24 cellular contexts compared by ENCODE assay signal in the genomic region with DNA sequence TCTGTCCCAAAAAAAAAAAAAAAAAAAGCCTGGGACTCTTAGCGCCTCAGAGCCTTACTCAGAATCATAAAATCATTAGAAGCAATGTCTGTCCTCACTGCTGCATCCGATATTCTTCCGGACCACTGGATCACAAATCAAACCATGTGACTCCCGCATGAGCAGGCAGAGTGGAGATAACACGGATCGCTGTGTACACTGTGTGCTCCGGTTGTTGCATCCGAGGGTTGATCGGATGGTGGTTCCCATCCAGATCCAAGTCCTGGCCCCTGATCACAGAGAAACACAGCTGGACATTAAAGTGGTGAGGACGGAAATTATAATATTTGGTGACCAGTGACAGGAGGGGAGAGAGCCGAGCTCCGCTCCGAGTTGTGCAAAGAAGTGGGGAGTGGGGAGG. TPM values are rescaled to one million over a fixed set of nuclear protein-coding genes. Genes with fewer than 3 reads are reported as not detected.
DNase-seq lines count a peak whose midpoint lies in the region; ATAC-seq and TF ChIP-seq lines count a peak whose summit lies in the region.
"Had no signal": no experiment of that assay in that cellular context is flagged by ENCODE, and none has a peak within 500 bp of the region (broad histone marks: within the 10 kb centered on the region; RNA-seq: fewer than 3 reads in every experiment).

No MANE protein-coding gene starts in this region.

- H3K36me3 Mint-ChIP-seq in H9 (ENCODE audit: insufficient read depth in 1 of 3, low read depth in 3 of 3) (peaks cover 0 to 10% (median 9%) of the 10 kb centered on the region in 3 experiments; a peak in 4 of 7 replicates), WTC11 (peaks cover 6% of the 10 kb centered on the region)
- H3K36me3 Mint-ChIP-seq: neural progenitor cell had no signal

- intact Hi-C loops in heart left ventricle (cut with DNase I) (no loop called here), ovary (cut with DNase I) (no loop called here), left lung (cut with DNase I) (no loop called here)

- H2BK5ac ChIP-seq in H9 (ENCODE audit: insufficient read length, low read length), result no peak overlapping the region

- H3K9me3 ChIP-seq in H9 (ENCODE audit: control insufficient read depth, low read depth, low read length) (no peaks in the 10 kb centered on the region), heart left ventricle (no peaks in the 10 kb centered on the region), ovary (no peaks in the 10 kb centered on the region), left lung (no peaks in the 10 kb centered on the region)
- H3K9me3 ChIP-seq: esophagus squamous epithelium, mucosa of descending colon, psoas muscle, transverse colon had no signal

- H2BK15ac ChIP-seq in H9 (ENCODE audit: low read depth, low read length), result no peak overlapping the region

- H3K4me3 ChIP-seq in heart left ventricle (no peak overlapping the region), ovary (no peak overlapping the region), left lung (no peak overlapping the region)
- H3K4me3 ChIP-seq: esophagus squamous epithelium, mucosa of descending colon, neural progenitor cell, psoas muscle, smooth muscle cell, transverse colon had no signal

- H2BK20ac ChIP-seq in H9 (ENCODE audit: low read depth, low read length, poor library complexity, severe bottlenecking), result no peak overlapping the region

- no peak overlapping the region for H4K8ac ChIP-seq in H9 (replicated peaks; ENCODE audit: insufficient read length, low read depth, low read length)

- no peak overlapping the region; a peak in 1 of 5 replicates for H3K4me3 Mint-ChIP-seq in H9
- H3K4me3 Mint-ChIP-seq in WTC11, result no peak overlapping the region
- H3K4me3 Mint-ChIP-seq: stimulated activated naive CD8-positive, alpha-beta T cell treated with anti-CD3 and anti-CD28 coated beads, Interleukin-15, amount 100 ng/mL, for 72 hours had no signal

- H3K27ac ChIP-seq in H9 (ENCODE audit: insufficient read length, low read depth, low read length) (no peak overlapping the region), heart left ventricle (peak overlapping the region in 10 of 12 donors; percentile 6 to 88 (median 60)), ovary (peak overlapping the region; percentile 28 to 36), left lung (no peak overlapping the region)
- H3K27ac ChIP-seq: esophagus squamous epithelium, neural progenitor cell, psoas muscle, transverse colon had no signal

- no peaks in the 10 kb centered on the region for H3K23me2 ChIP-seq in H9 (ENCODE audit: insufficient read length, low read depth, low read length, poor library complexity, severe bottlenecking)

- H3K4me1 ChIP-seq in H9 (ENCODE audit: insufficient read depth, low read length) (no peaks in the 10 kb centered on the region), heart left ventricle (peaks cover 4 to 74% (median 38%) of the 10 kb centered on the region in 12 donors), ovary (ENCODE audit: insufficient read depth) (peaks cover 18% of the 10 kb centered on the region), left lung (peaks cover 5 to 29% of the 10 kb centered on the region in 2 donors)
- H3K4me1 ChIP-seq: neural progenitor cell had no signal

- H3K27me3 Mint-ChIP-seq in H9 (ENCODE audit: low read depth) (no peaks in the 10 kb centered on the region), WTC11 (ENCODE audit: low read depth) (no peaks in the 10 kb centered on the region)
- H3K27me3 Mint-ChIP-seq: stimulated activated naive CD8-positive, alpha-beta T cell treated with anti-CD3 and anti-CD28 coated beads, Interleukin-15, amount 100 ng/mL, for 72 hours had no signal

- H3K4me1 Mint-ChIP-seq in H9 (peaks cover 10 to 22% of the 10 kb centered on the region in 2 experiments), WTC11 (peaks cover 23% of the 10 kb centered on the region)

- no peak overlapping the region for H3K9ac ChIP-seq in H9 (ENCODE audit: extremely low read depth, insufficient read length, low read length)
- H3K9ac ChIP-seq: neural progenitor cell had no signal

- no peak overlapping the region for H4K91ac ChIP-seq in H9 (ENCODE audit: insufficient read length, low read depth, low read length)

- no peak overlapping the region for H3K23ac ChIP-seq in H9 (ENCODE audit: insufficient read length, low read depth, low read length)

- TF ChIP-seq POLR2A in heart left ventricle (IDR thresholded peaks at IDR 0.05) (no peak), ovary (IDR thresholded peaks at IDR 0.05) (no peak)

- H3K4ac ChIP-seq in H9 (ENCODE audit: low read depth, low read length), result no peak overlapping the region

- no peak overlapping the region for H3T11ph ChIP-seq in H9 (ENCODE audit: low read length)

- POLR2A ChIA-PET in WTC11 (lab: Charles Lee), result no interaction called here

- H4K20me1 ChIP-seq in H9 (ENCODE audit: control insufficient read depth, insufficient read depth, insufficient read length), result no peaks in the 10 kb centered on the region

- no peak overlapping the region for H3K56ac ChIP-seq in H9 (ENCODE audit: insufficient read length, low read depth, low read length)

- no peak overlapping the region for H2AK5ac ChIP-seq in H9 (ENCODE audit: insufficient read length, low read length)

- no peaks in the 10 kb centered on the region for H3K79me1 ChIP-seq in H9 (ENCODE audit: insufficient read depth, low read depth, low read length, poor library complexity, severe bottlenecking)

- TF ChIP-seq CTCF in H9 (conservative IDR thresholded peaks at IDR 0.05), result no peak
- no peak for TF ChIP-seq CTCF in WTC11 (IDR thresholded peaks at IDR 0.05)
- TF ChIP-seq CTCF in heart left ventricle (IDR thresholded peaks at IDR 0.05), result no peak
- no peak for TF ChIP-seq CTCF in ovary (IDR thresholded peaks at IDR 0.05)
- no peak for TF ChIP-seq CTCF in left lung (IDR thresholded peaks at IDR 0.05)

- H3K18ac ChIP-seq in H9 (ENCODE audit: insufficient read length, low read depth, low read length), result no peak overlapping the region

- no peak for TF ChIP-seq EP300 in ovary (IDR thresholded peaks at IDR 0.05)

- no peak overlapping the region for H2BK120ac ChIP-seq in H9 (ENCODE audit: low read depth, low read length, poor library complexity, severe bottlenecking)

- H2AFZ ChIP-seq in H9 (ENCODE audit: low read length), result no peak overlapping the region
- H2AFZ ChIP-seq: neural progenitor cell had no signal

- CTCF ChIA-PET in WTC11 (lab: Charles Lee), result interaction anchor here (0.5 to 3.7 kb wide), 4 partner anchors 12 to 96 kb away, joined by 3 to 38 read pairs (median 3); no protein-coding TSS in a partner anchor

- WGBS in H9 (ENCODE audit: extremely low coverage, insufficient read length, low lambda C conversion rate), result no CpG with 5 or more reads among the region's 13 CpGs
- 55 to 64% (median 59%) methylated on average over 13 of the region's 13 CpGs for WGBS in heart left ventricle, 4 donors
- 13 to 23% (median 19%) methylated on average over 13 of the region's 13 CpGs for WGBS in ovary, 3 donors

- ATAC-seq in WTC11 (no peak), heart left ventricle (peak in 1 of 4 donors; percentile 12), left lung (no peak), GM21619 (IDR thresholded peaks at IDR 0.05; ENCODE audit: unreplicated experiment) (no peak)
- ATAC-seq: mucosa of descending colon; psoas muscle; stimulated activated naive CD8-positive, alpha-beta T cell treated with anti-CD3 and anti-CD28 coated beads, Interleukin-15, amount 100 ng/mL, for 72 hours had no signal

- H3K14ac ChIP-seq in H9 (ENCODE audit: insufficient read depth, low read length), result no peak overlapping the region

- no peak overlapping the region for H4K5ac ChIP-seq in H9 (ENCODE audit: insufficient read length, low read depth, low read length)

- H3K27me3 ChIP-seq in H9 (ENCODE audit: insufficient read depth, low read length), result no peaks in the 10 kb centered on the region
- no peaks in the 10 kb centered on the region for H3K27me3 ChIP-seq in heart left ventricle
- H3K27me3 ChIP-seq in ovary, result no peaks in the 10 kb centered on the region
- no peaks in the 10 kb centered on the region for H3K27me3 ChIP-seq in left lung
- H3K27me3 ChIP-seq: esophagus squamous epithelium, transverse colon had no signal

- no peak for DNase-seq in H9
- no peak for DNase-seq in WTC11 (ENCODE audit: low spot score)
- DNase-seq in heart left ventricle, result peak in 1 of 5 donors; percentile 3
- DNase-seq in ovary, result peak in 3 of 5 donors; percentile 53 to 72 (median 55)
- DNase-seq in left lung, result no peak
- no peak for DNase-seq in stimulated activated naive CD4-positive, alpha-beta T cell (lab: John Stamatoyannopoulos, UW)
- DNase-seq: activated CD8-positive, alpha-beta memory T cell treated with anti-CD3 and anti-CD28 coated beads, Interleukin-2, amount 50 U/mL, for 48 hours; activated gamma-delta T cell; amygdala; central memory CD4-positive, alpha-beta T cell; effector CD4-positive, alpha-beta T cell; esophagus squamous epithelium; NCI-H1417 treated with DMSO at 0.1 percent for 48 hours; NCI-H69; psoas muscle; SIG-M5; stimulated activated CD4-positive, alpha-beta T cell treated with anti-CD3 and anti-CD28 coated beads, Interleukin-4, amount 100 ng/mL, for 24 hours; stimulated activated naive CD8-positive, alpha-beta T cell treated with anti-CD3 and anti-CD28 coated beads, Interleukin-15, amount 100 ng/mL, for 72 hours; T-helper 1 cell; transverse colon had no signal

- H3K79me2 ChIP-seq in H9 (ENCODE audit: insufficient read depth, low read length), result no peaks in the 10 kb centered on the region

- no peak overlapping the region for H3K4me2 ChIP-seq in H9 (ENCODE audit: insufficient read depth, insufficient read length, low read length)
- H3K4me2 ChIP-seq: neural progenitor cell, smooth muscle cell had no signal

- H2BK12ac ChIP-seq in H9 (ENCODE audit: insufficient read length, low read depth, low read length), result no peak overlapping the region

- H3K9me3 Mint-ChIP-seq in H9, result no peaks in the 10 kb centered on the region
- no peaks in the 10 kb centered on the region for H3K9me3 Mint-ChIP-seq in WTC11
- H3K9me3 Mint-ChIP-seq: neural progenitor cell; stimulated activated naive CD8-positive, alpha-beta T cell treated with anti-CD3 and anti-CD28 coated beads, Interleukin-15, amount 100 ng/mL, for 72 hours had no signal

- peaks cover 0 to 15% (median 3%) of the 10 kb centered on the region in 9 donors for H3K36me3 ChIP-seq in heart left ventricle
- H3K36me3 ChIP-seq in ovary, result no peaks in the 10 kb centered on the region
- H3K36me3 ChIP-seq in left lung, result peaks cover 0 to 8% of the 10 kb centered on the region in 2 donors
- H3K36me3 ChIP-seq: neural progenitor cell, transverse colon had no signal

- peak overlapping the region in 2 of 3 experiments; percentile 3 to 30; a peak in 1 of 7 replicates for H3K27ac Mint-ChIP-seq in H9
- H3K27ac Mint-ChIP-seq in WTC11, result peak overlapping the region; percentile 43

RNA-seq across cellular contexts. Expression of gene TXNRD2, which starts 9.7 kb away (rescaled TPM):
- total RNA-seq in H9 (2021) (22.9 and 25.5 TPM in 2 replicates), WTC11 (2021) (15.9 to 18.8 TPM (median 18.8 TPM) in 3 replicates), heart left ventricle (10 to 100 TPM; 23.5 to 42.5 (median 33.5) TPM), ovary (10 to 100 TPM; 21.3 to 37.3 (median 26.9) TPM), left lung (10 to 100 TPM; 36.5 to 42.8 TPM)
- polyA plus RNA-seq in heart left ventricle (10 to 100 TPM; 23.4 to 60.2 TPM), ovary (10 to 100 TPM; 21.3 to 37.8 TPM)
- total RNA-seq: smooth muscle cell had no signal

RNA-seq across cellular contexts. Expression of gene COMT, which starts 9.8 kb away (rescaled TPM):
- 42.2 and 43.3 TPM in 2 replicates for total RNA-seq in H9 (2021)
- total RNA-seq in WTC11 (2021), result 30.8 to 38.0 TPM (median 36.1 TPM) in 3 replicates
- 100 to 1,000 TPM in 8 of 9 donors, 10 to 100 TPM in 1; 69.7 to 195 (median 119) TPM for total RNA-seq in heart left ventricle
- polyA plus RNA-seq in heart left ventricle, result 100 to 1,000 TPM in 1 of 2 donors, 10 to 100 TPM in 1; 84.7 to 249 TPM
- total RNA-seq in ovary, result 100 to 1,000 TPM; 143 to 194 (median 161) TPM
- 100 to 1,000 TPM in 1 of 2 donors, 10 to 100 TPM in 1; 23.1 to 200 TPM for polyA plus RNA-seq in ovary
- 100 to 1,000 TPM; 191 to 249 TPM for total RNA-seq in left lung

Comparison
In these comparisons a context has a peak if more than half of its experiments do, and no peak if none do; other contexts are left out.
1. DNase-seq: peak in ovary (3 of 5); none in H9 (single experiment), WTC11 (single experiment), left lung (0 of 2) and stimulated activated naive CD4-positive, alpha-beta T cell (0 of 6).
2. H3K27ac ChIP-seq: peak in heart left ventricle (10 of 12) and ovary (2 of 2); none in H9 (single experiment) and left lung (0 of 2).